ENCODE assay signal across 8 cellular contexts in the genomic region with DNA sequence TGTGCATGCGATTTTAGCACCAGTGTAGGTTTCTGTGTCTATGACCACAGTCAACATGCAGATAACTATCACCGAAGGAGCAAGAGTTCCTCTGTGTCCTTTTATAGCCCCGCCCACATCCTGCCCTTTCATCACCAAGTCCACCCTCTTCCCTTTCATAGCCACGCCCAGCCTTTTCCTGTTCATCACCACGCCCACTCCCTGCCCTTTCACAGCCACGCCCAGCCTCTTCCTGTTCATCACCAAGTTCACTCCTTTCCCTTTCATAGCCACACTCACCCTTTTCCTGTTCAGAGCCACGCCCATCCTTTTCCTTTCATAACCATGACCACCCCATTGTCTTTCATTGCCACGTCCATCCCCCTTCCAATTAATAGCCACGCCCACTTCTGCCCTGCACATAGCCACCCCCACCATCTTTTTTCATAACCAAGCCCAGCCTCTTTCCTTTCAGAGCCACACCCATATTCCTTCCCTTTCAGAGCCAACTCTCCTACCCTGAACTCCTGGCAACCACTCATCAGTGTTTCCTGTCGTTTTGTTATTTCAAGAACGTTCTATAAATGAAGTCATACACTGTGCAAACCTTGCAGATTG.
DNase-seq lines count a peak whose midpoint lies in the region; ATAC-seq, FAIRE-seq and TF ChIP-seq lines count a peak whose summit lies in the region.

No MANE protein-coding gene starts in this region.

- DNase-seq in NCI-H510A (lab: John Stamatoyannopoulos, UW): peak; percentile 2
- no peak for DNase-seq in NCI-H510A treated with DMSO at 0.1 percent for 48 hours (lab: John Stamatoyannopoulos, UW)
- peak; percentile 66 for DNase-seq in RKO (ENCODE audit: low spot score)
- DNase-seq in activated effector memory CD4-positive, alpha-beta T cell treated with anti-CD3 and anti-CD28 coated beads, Interleukin-2, amount 50 U/mL, for 16 hours: peak; percentile 74
- peak; percentile 30 for DNase-seq in iPS DF 19.7 (ENCODE audit: low read depth, low spot score)
- DNase-seq in stimulated activated CD8-positive, alpha-beta memory T cell treated with anti-CD3 and anti-CD28 coated beads, Interleukin-7, amount 100 ng/mL, for 4 hours (ENCODE audit: low read depth in 2 of 2): peak; percentile 22 to 38
- DNase-seq in D721Med (ENCODE audit: insufficient read length, low spot score): no peak

- no peak for FAIRE-seq in D721Med (lab: Jason Lieb, UNC)

- no peak for ATAC-seq in HG02623 (IDR thresholded peaks at IDR 0.05; ENCODE audit: unreplicated experiment)

- no peak for TF ChIP-seq CTCF in D721Med (IDR thresholded peaks at IDR 0.05; ENCODE audit: insufficient read depth, missing control alignments)

Comparison
In these comparisons a context has a peak if more than half of its experiments do, and no peak if none do; other contexts are left out.
1. DNase-seq: peak in NCI-H510A (single experiment), RKO (single experiment), activated effector memory CD4-positive, alpha-beta T cell treated with anti-CD3 and anti-CD28 coated beads, Interleukin-2, amount 50 U/mL, for 16 hours (single experiment), iPS DF 19.7 (single experiment) and stimulated activated CD8-positive, alpha-beta memory T cell treated with anti-CD3 and anti-CD28 coated beads, Interleukin-7, amount 100 ng/mL, for 4 hours (2 of 2); none in NCI-H510A treated with DMSO at 0.1 percent for 48 hours (single experiment) and D721Med (single experiment).